Comparison of ENCODE assay signal across 26 cellular contexts in genomic region chr17:15308758-15309157, GRCh38.
"Had no signal": no experiment of that assay in that cellular context is flagged by ENCODE, and none has a peak within 500 bp of the region (broad histone marks: within the 10 kb centered on the region; RNA-seq: fewer than 3 reads in every experiment).

No MANE protein-coding gene starts in this region.

- H3K27me3 ChIP-seq: brain microvascular endothelial cell, dorsolateral prefrontal cortex, gastroesophageal sphincter had no signal

- H3K27ac ChIP-seq: brain microvascular endothelial cell, coronary artery, dorsolateral prefrontal cortex, gastroesophageal sphincter, WERI-Rb-1 had no signal

- H3K36me3 ChIP-seq: brain microvascular endothelial cell, gastroesophageal sphincter, WERI-Rb-1 had no signal

- ATAC-seq: activated CD4-positive, CD25-positive, alpha-beta regulatory T cell treated with anti-CD3 and anti-CD28 coated beads, Interleukin-2, amount 50 U/mL, for 24 hours; activated CD8-positive, alpha-beta T cell treated with anti-CD3 and anti-CD28 coated beads for 36 hours; activated T-cell treated with anti-CD3 and anti-CD28 coated beads, Interleukin-2, amount 50 U/mL, for 4 hours; activated T-helper 17 cell treated with anti-CD3 and anti-CD28 coated beads, Interleukin-2, amount 50 U/mL, for 72 hours; esophagus mucosa; gastroesophageal sphincter; T-cell had no signal

- H3K4me3 ChIP-seq: coronary artery, dorsolateral prefrontal cortex, gastroesophageal sphincter had no signal

- DNase-seq: activated B cell treated with CpG ODN at 0.5 μM for 24 hours; activated CD4-positive, alpha-beta T cell treated with anti-CD3 and anti-CD28 coated beads for 48 hours; activated CD4-positive, alpha-beta T cell treated with anti-CD3 and anti-CD28 coated beads, Interleukin-2, amount 50 U/mL, for 1 hour; activated CD4-positive, alpha-beta T cell treated with anti-CD3 and anti-CD28 coated beads, Interleukin-2, amount 50 U/mL, for 48 hours; activated CD8-positive, alpha-beta memory T cell treated with anti-CD3 and anti-CD28 coated beads for 24 hours; activated CD8-positive, alpha-beta T cell treated with anti-CD3 and anti-CD28 coated beads for 36 hours; activated effector memory CD4-positive, alpha-beta T cell treated with Interleukin-2 at 50 U/mL for 16 hours; activated gamma-delta T cell treated with Interleukin-2 at 50 U/mL for 16 hours; activated naive CD4-positive, alpha-beta T cell treated with anti-CD3 and anti-CD28 coated beads, Interleukin-2, amount 50 U/mL, for 16 hours; activated naive CD4-positive, alpha-beta T cell treated with Interleukin-2 at 50 U/mL for 16 hours; activated T-cell treated with anti-CD3 and anti-CD28 coated beads, Interleukin-2, amount 50 U/mL, for 4 hours; amniotic stem cell; anterior cingulate cortex; brain microvascular endothelial cell; dorsolateral prefrontal cortex; effector memory CD4-positive, alpha-beta T cell; endodermal cell; foreskin melanocyte; T-cell; T1000; WERI-Rb-1 had no signal

- H3K9me3 ChIP-seq: gastroesophageal sphincter had no signal
